1 cellular context compared by ENCODE assay signal in genomic region chr11:75615709-75616108, GRCh38.
TF ChIP-seq lines count a peak whose summit lies in the region.

No MANE protein-coding gene starts in this region.

TF ChIP-seq in K562, 482 proteins besides CTCF, POLR2A, EP300 and RAD21 (continued from another document):
- TF ChIP-seq CREB3L1 (IDR thresholded peaks at IDR 0.05; ENCODE audit: borderline replicate concordance, low read depth) (no peak), TAF7 (tag; IDR thresholded peaks at IDR 0.05) (no peak), HMBOX1 (IDR thresholded peaks at IDR 0.05) (no peak)
